10 cellular contexts compared by ENCODE assay signal in the genomic region with DNA sequence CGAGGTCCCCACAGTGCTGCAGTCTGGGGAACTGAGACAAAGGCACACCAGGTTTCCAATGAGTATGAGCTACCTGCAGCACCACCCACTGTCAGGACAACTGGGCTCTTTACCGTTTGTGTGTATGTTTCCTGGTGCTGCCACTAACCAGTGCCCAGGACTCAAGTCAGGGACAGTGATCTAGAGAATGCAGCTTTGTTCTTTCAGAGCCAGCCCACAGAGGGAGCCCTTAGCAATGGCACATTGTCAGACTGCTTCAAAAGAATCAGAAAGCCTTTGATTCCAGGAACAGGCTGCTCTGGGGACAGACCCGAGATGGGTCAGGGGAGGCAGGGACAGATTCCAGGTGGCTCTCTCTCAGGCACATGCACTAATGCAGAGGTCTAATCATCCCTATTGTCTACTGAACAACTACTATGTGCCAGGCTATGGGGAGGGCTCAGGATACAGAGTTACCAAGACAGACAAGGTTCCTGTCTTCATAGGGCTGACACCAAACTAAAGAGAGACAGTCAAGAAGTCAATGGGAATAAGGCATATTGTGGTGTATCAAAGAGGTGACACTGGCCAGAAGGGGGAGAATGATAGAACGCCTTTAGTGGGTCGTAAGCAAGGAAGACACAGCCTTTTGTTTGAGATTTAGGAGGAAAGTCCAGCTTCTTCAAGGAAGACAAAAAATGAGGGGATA.
DNase-seq lines count a peak whose midpoint lies in the region; ATAC-seq and TF ChIP-seq lines count a peak whose summit lies in the region.
"Had no signal": no experiment of that assay in that cellular context is flagged by ENCODE, and none has a peak within 500 bp of the region (broad histone marks: within the 10 kb centered on the region; RNA-seq: fewer than 3 reads in every experiment).

No MANE protein-coding gene starts in this region.

- no peak overlapping the region for H3K4me3 Mint-ChIP-seq in neural crest cell
- H3K4me3 Mint-ChIP-seq: nephron had no signal

- DNase-seq in ELF-1 (ENCODE audit: low read depth, low spot score) (peak; percentile 66), HuH-7 (ENCODE audit: low spot score) (peak; percentile 26), cerebellar cortex (ENCODE audit: low spot score) (peak; percentile 15), neural crest cell (ENCODE audit: low read depth, low spot score) (peak; percentile 31)
- no peak for DNase-seq in stimulated activated CD4-positive, alpha-beta T cell treated with anti-CD3 and anti-CD28 coated beads, Interleukin-2, amount 100 ng/mL, for 24 hours
- DNase-seq: erythroblast had no signal

- no peak overlapping the region for H3K27ac Mint-ChIP-seq in neural crest cell (ENCODE audit: unreplicated experiment)
- H3K27ac Mint-ChIP-seq: nephron had no signal

- no peaks in the 10 kb centered on the region for H3K9me3 Mint-ChIP-seq in neural crest cell
- H3K9me3 Mint-ChIP-seq: nephron had no signal

- peak; percentile 26 for TF ChIP-seq CTCF in neural crest cell (conservative IDR thresholded peaks at IDR 0.05)

- no peak for ATAC-seq in HG03159 (IDR thresholded peaks at IDR 0.05; ENCODE audit: unreplicated experiment)
- no peak for ATAC-seq in GM18907 (IDR thresholded peaks at IDR 0.05; ENCODE audit: unreplicated experiment)
- no peak for ATAC-seq in HG02938 (IDR thresholded peaks at IDR 0.05; ENCODE audit: unreplicated experiment)

- peaks cover 11% of the 10 kb centered on the region for H3K4me1 Mint-ChIP-seq in neural crest cell
- H3K4me1 Mint-ChIP-seq: nephron had no signal

- H3K27me3 Mint-ChIP-seq in neural crest cell (ENCODE audit: low read depth): peaks cover 72% of the 10 kb centered on the region

- no peaks in the 10 kb centered on the region for H3K36me3 Mint-ChIP-seq in neural crest cell (ENCODE audit: low read depth)

Comparison
In these comparisons a context has a peak if more than half of its experiments do, and no peak if none do; other contexts are left out.
1. DNase-seq: peak in ELF-1 (single experiment), HuH-7 (single experiment), cerebellar cortex (single experiment) and neural crest cell (single experiment); none in stimulated activated CD4-positive, alpha-beta T cell treated with anti-CD3 and anti-CD28 coated beads, Interleukin-2, amount 100 ng/mL, for 24 hours (0 of 2).